In genomic region chr7:74475243-74475986, GRCh38 we compare ENCODE assay signal across 2 cellular contexts.
TF ChIP-seq lines count a peak whose summit lies in the region.

No MANE protein-coding gene starts in this region.

TF ChIP-seq in Ishikawa, 13 proteins besides CTCF, POLR2A, EP300 and RAD21 (continued from another document):
- TF ChIP-seq REST (IDR thresholded peaks at IDR 0.05; ENCODE audit: low read depth) (no peak), EGR1 (IDR thresholded peaks at IDR 0.05) (no peak), TAF1 (IDR thresholded peaks at IDR 0.05; ENCODE audit: low read depth) (no peak), ZBTB7A (IDR thresholded peaks at IDR 0.05; ENCODE audit: low read depth) (no peak), USF1 (IDR thresholded peaks at IDR 0.05) (no peak), NFIC (IDR thresholded peaks at IDR 0.05) (peak; percentile 54; the same call in 1 of the 2 replicates), YY1 (IDR thresholded peaks at IDR 0.05; ENCODE audit: low read depth) (0 out of 2 replicates have a peak, but pooled peaks have one; percentile 37), TEAD4 (IDR thresholded peaks at IDR 0.05) (peak; percentile 90), CREB1 (IDR thresholded peaks at IDR 0.05; ENCODE audit: low read depth) (no peak), FOXM1 (IDR thresholded peaks at IDR 0.05; ENCODE audit: borderline replicate concordance, low read depth) (no peak), CEBPB (IDR thresholded peaks at IDR 0.05) (no peak; the same call in 1 of the 2 replicates)

TF ChIP-seq in K562, 482 proteins besides CTCF, POLR2A, EP300 and RAD21 (continued from another document):
- TF ChIP-seq DLX4 (CRISPR knock-in tag; IDR thresholded peaks at IDR 0.05) (no peak), ZBTB33 (CRISPR knock-in tag; IDR thresholded peaks at IDR 0.05) (0 out of 2 replicates have a peak, but pooled peaks have one; percentile 13), ZNF224 (CRISPR knock-in tag; IDR thresholded peaks at IDR 0.05) (no peak), ZBTB34 (CRISPR knock-in tag; IDR thresholded peaks at IDR 0.05) (no peak), ZFP36 (IDR thresholded peaks at IDR 0.05; ENCODE audit: low read depth, low read length, partially characterized antibody) (peak; percentile 52), BCOR (IDR thresholded peaks at IDR 0.05) (peak; percentile 41; the same call in 1 of the 2 replicates)
TF ChIP-seq in K562: peak in this region for 5.
